ENCODE assay signal across 12 cellular contexts in the genomic region with DNA sequence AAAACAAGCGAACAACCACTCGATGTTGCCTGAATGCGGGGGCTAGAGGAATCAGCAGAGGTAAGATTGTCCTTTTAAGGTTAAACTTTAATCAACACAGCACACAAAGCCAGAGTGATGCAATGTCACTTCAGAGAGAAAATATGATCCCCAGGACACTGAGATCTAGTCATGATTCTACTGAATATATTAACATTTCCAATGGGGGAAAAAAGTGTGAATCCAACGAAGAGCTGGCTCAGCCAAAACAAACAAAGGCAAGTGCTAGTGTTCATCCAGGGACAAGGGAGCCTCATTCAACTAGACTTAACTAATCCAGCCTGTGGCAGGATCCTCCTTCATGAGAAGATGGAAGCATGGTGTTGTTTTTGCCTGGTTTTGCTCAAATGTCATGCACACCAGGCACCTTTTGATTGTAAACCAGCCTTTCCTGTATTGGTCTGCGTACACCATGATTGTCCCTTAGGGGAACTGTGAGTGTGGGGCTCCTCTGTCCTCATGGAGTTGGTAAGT. TPM values are rescaled to one million over a fixed set of nuclear protein-coding genes. Genes with fewer than 3 reads are reported as not detected.
DNase-seq lines count a peak whose midpoint lies in the region; ATAC-seq and TF ChIP-seq lines count a peak whose summit lies in the region.
"Had no signal": no experiment of that assay in that cellular context is flagged by ENCODE, and none has a peak within 500 bp of the region (broad histone marks: within the 10 kb centered on the region; RNA-seq: fewer than 3 reads in every experiment).

No MANE protein-coding gene starts in this region.

- no peak overlapping the region for H3K4me2 ChIP-seq in PC-3 (ENCODE audit: low read length)
- no peak overlapping the region for H3K4me2 ChIP-seq in MM.1S (ENCODE audit: low read depth, low read length)

- POLR2A ChIA-PET in PC-3 (lab: Charles Lee; ENCODE audit: unreplicated experiment): no interaction called here

- intact Hi-C loops in PC-3 (cut with micrococcal nuclease): no loop called here

- H3K27ac ChIP-seq in PC-3 (ENCODE audit: low read length) (no peak overlapping the region), MM.1S (ENCODE audit: low read length) (no peak overlapping the region)
- H3K27ac ChIP-seq: heart right ventricle had no signal

- H3K4me1 ChIP-seq in PC-3 (ENCODE audit: insufficient read depth, low read length) (peaks cover 15% of the 10 kb centered on the region), MM.1S (ENCODE audit: low read length) (no peaks in the 10 kb centered on the region)

- H3K9ac ChIP-seq in PC-3 (ENCODE audit: low read length) (no peak overlapping the region), MM.1S (ENCODE audit: low read length) (no peak overlapping the region)

- no peaks in the 10 kb centered on the region for H3K9me2 ChIP-seq in PC-3 (replicated peaks; ENCODE audit: low read length)
- H3K9me2 ChIP-seq in MM.1S (replicated peaks; ENCODE audit: insufficient read depth, low read length): no peaks in the 10 kb centered on the region

- H3F3A ChIP-seq in PC-3 (ENCODE audit: low read length, unreplicated experiment): no peaks in the 10 kb centered on the region
- no peaks in the 10 kb centered on the region for H3F3A ChIP-seq in MM.1S (ENCODE audit: insufficient read depth, low read length)

- BruUV-seq in PC-3 (replicated peaks; lab: Mats Ljungman, UMichigan): no TSS peak

- CTCF ChIA-PET in PC-3 (lab: Charles Lee): no interaction called here

- H4K20me1 ChIP-seq in PC-3 (ENCODE audit: low read length): no peaks in the 10 kb centered on the region
- no peaks in the 10 kb centered on the region for H4K20me1 ChIP-seq in MM.1S (ENCODE audit: insufficient read depth, low read length)

- DNase-seq in NCI-H446 (lab: John Stamatoyannopoulos, UW): peak; percentile 9 to 38
- DNase-seq in NCI-H446 treated with DMSO at 0.1 percent for 48 hours (lab: John Stamatoyannopoulos, UW): no peak
- no peak for DNase-seq in PC-3
- peak; percentile 52 for DNase-seq in islet precursor cell
- DNase-seq in GM03348 (ENCODE audit: low spot score): no peak
- no peak for DNase-seq in MM.1S
- DNase-seq: activated CD8-positive, alpha-beta T cell treated with anti-CD3 and anti-CD28 coated beads for 36 hours; activated naive CD4-positive, alpha-beta T cell treated with anti-CD3 and anti-CD28 coated beads, Interleukin-2, amount 50 U/mL, for 16 hours; GF-D8; heart right ventricle had no signal

- H3K9me3 ChIP-seq in PC-3 (ENCODE audit: low read length): no peaks in the 10 kb centered on the region
- no peaks in the 10 kb centered on the region for H3K9me3 ChIP-seq in MM.1S (replicated peaks; ENCODE audit: insufficient read depth, low read length)
- H3K9me3 ChIP-seq: heart right ventricle had no signal

- TF ChIP-seq CTCF in PC-3 (conservative IDR thresholded peaks at IDR 0.05; ENCODE audit: low read depth, low read length) (no peak), MM.1S (IDR thresholded peaks at IDR 0.05; ENCODE audit: low read length) (no peak)

- no peaks in the 10 kb centered on the region for H3K36me3 ChIP-seq in PC-3 (ENCODE audit: low read depth, low read length)
- H3K36me3 ChIP-seq in MM.1S (replicated peaks; ENCODE audit: insufficient read depth, low read length): no peaks in the 10 kb centered on the region
- H3K36me3 ChIP-seq: heart right ventricle had no signal

- H2AFZ ChIP-seq in PC-3 (ENCODE audit: low read length) (0 out of 2 replicates have a peak overlapping the region, but pooled peaks have one; percentile 21), MM.1S (ENCODE audit: low read length) (no peak overlapping the region)

- no peak overlapping the region for H3K4me3 ChIP-seq in PC-3 (ENCODE audit: low read length)
- H3K4me3 ChIP-seq in MM.1S (ENCODE audit: low read length): no peak overlapping the region
- H3K4me3 ChIP-seq: heart right ventricle had no signal

- no peak; the same call in 1 of the 2 replicates for ATAC-seq in PC-3
- ATAC-seq in GM19455 (IDR thresholded peaks at IDR 0.05; ENCODE audit: unreplicated experiment): no peak
- ATAC-seq in esophagus mucosa: no peak
- ATAC-seq: activated CD8-positive, alpha-beta T cell treated with anti-CD3 and anti-CD28 coated beads for 36 hours; heart right ventricle had no signal

- no peaks in the 10 kb centered on the region for H3K27me3 ChIP-seq in PC-3 (ENCODE audit: low read length)
- H3K27me3 ChIP-seq in MM.1S (replicated peaks; ENCODE audit: insufficient read depth, low read length): no peaks in the 10 kb centered on the region

- no peaks in the 10 kb centered on the region for H3K79me2 ChIP-seq in PC-3 (ENCODE audit: low read length)
- H3K79me2 ChIP-seq in MM.1S (ENCODE audit: low read length): no peaks in the 10 kb centered on the region

RNA-seq across cellular contexts. Expression of gene SCG5, which starts 35.8 kb away (rescaled TPM):
- total RNA-seq in PC-3 (2014; rRNA removed) (1.3 and 1.6 TPM in 2 replicates), esophagus mucosa (0.80 TPM)

RNA-seq across cellular contexts. Expression of gene GREM1, which starts 40.5 kb away (rescaled TPM):
- total RNA-seq in PC-3 (2014; rRNA removed) (0.58 and 1.6 TPM in 2 replicates), esophagus mucosa (9.2 TPM)
- total RNA-seq: activated CD8-positive, alpha-beta T cell treated with anti-CD3 and anti-CD28 coated beads for 36 hours had no signal

Comparison
In these comparisons a context has a peak if more than half of its experiments do, and no peak if none do; other contexts are left out.
1. DNase-seq: peak in NCI-H446 (2 of 2) and islet precursor cell (single experiment); none in NCI-H446 treated with DMSO at 0.1 percent for 48 hours (single experiment), PC-3 (single experiment), GM03348 (single experiment) and MM.1S (single experiment).